Comparison of ENCODE assay signal across 15 cellular contexts in the genomic region with DNA sequence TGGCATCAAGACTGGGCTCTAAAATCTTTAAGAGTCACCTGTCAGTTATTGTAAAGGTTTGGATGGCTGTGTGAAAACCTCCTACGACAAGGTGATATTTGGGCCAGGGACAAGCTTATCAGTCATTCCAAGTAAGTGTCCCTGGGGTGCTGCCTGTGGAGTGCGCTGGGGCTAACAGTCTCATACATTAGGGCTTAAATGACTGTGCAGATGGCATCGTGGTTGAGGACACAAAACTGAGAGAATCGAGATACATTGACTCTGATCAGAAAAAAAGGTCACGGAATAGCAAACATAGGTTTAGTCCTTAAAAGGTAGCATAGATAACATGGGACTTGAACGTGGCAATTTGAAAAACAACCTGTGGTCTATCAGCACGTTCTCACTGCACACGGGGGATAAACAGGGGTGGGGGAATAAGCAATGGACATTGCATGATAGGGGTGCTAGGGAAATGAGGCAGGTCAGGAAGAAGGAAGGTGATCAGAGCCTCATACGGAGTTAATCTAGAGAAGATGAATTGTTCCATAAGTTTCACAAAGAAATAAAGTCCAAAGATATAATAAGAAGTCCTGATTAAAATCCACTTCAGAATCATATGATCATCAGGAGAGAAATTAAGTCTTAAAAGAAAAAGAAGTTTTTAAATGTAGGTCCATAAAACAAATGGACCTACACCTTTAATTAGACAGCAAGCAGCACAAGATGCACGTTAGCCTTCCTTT.
DNase-seq lines count a peak whose midpoint lies in the region; ATAC-seq, FAIRE-seq and TF ChIP-seq lines count a peak whose summit lies in the region.
"Had no signal": no experiment of that assay in that cellular context is flagged by ENCODE, and none has a peak within 500 bp of the region (broad histone marks: within the 10 kb centered on the region; RNA-seq: fewer than 3 reads in every experiment).

No MANE protein-coding gene starts in this region.

- H3K27me3 ChIP-seq in CD4-positive, CD25-positive, alpha-beta regulatory T cell (ENCODE audit: control insufficient read depth, insufficient read depth, low read length) = no peaks in the 10 kb centered on the region

- H3K4me1 Mint-ChIP-seq in CD4-positive, CD25-positive, alpha-beta regulatory T cell = peaks cover 0 to 7% (median 0%) of the 10 kb centered on the region in 4 donors
- peaks cover 8% of the 10 kb centered on the region for H3K4me1 Mint-ChIP-seq in activated naive CD8-positive, alpha-beta T cell treated with anti-CD3 and anti-CD28 coated beads for 36 hours

- peak overlapping the region; percentile 83 to 95 (median 88) for H3K27ac Mint-ChIP-seq in CD4-positive, CD25-positive, alpha-beta regulatory T cell
- peak overlapping the region; percentile 99 for H3K27ac Mint-ChIP-seq in activated naive CD8-positive, alpha-beta T cell treated with anti-CD3 and anti-CD28 coated beads for 36 hours
- H3K27ac Mint-ChIP-seq: CD14-positive monocyte, mesothelial cell of epicardium had no signal

- H3K27me3 Mint-ChIP-seq in CD4-positive, CD25-positive, alpha-beta regulatory T cell = no peaks in the 10 kb centered on the region
- no peaks in the 10 kb centered on the region for H3K27me3 Mint-ChIP-seq in activated naive CD8-positive, alpha-beta T cell treated with anti-CD3 and anti-CD28 coated beads for 36 hours

- no peak for DNase-seq in CD4-positive, CD25-positive, alpha-beta regulatory T cell
- no peak for DNase-seq in activated naive CD8-positive, alpha-beta T cell treated with anti-CD3 and anti-CD28 coated beads for 36 hours
- DNase-seq in A172 (ENCODE audit: low spot score) (no peak), kidney (no peak), activated gamma-delta T cell (lab: John Stamatoyannopoulos, UW) (no peak)
- DNase-seq in effector CD8-positive, alpha-beta T cell (lab: John Stamatoyannopoulos, UW) = no peak
- DNase-seq: NCI-H2171 treated with DMSO at 0.1 percent for 48 hours; stimulated activated CD4-positive, alpha-beta T cell treated with anti-CD3 and anti-CD28 coated beads, Interleukin-2, amount 100 ng/mL, for 48 hours had no signal

- intact Hi-C loops in kidney (cut with DNase I) = no loop called here

- peak overlapping the region; percentile 82 for H3K4me3 ChIP-seq in CD4-positive, CD25-positive, alpha-beta regulatory T cell (ENCODE audit: low read depth, low read length)
- no peak overlapping the region for H3K4me3 ChIP-seq in kidney (ENCODE audit: low read length in 2 of 2)
- H3K4me3 ChIP-seq: prostate gland had no signal

- peaks cover 30% of the 10 kb centered on the region for H3K36me3 Mint-ChIP-seq in CD4-positive, CD25-positive, alpha-beta regulatory T cell
- H3K36me3 Mint-ChIP-seq in activated naive CD8-positive, alpha-beta T cell treated with anti-CD3 and anti-CD28 coated beads for 36 hours = peaks cover 53% of the 10 kb centered on the region
- H3K36me3 Mint-ChIP-seq: CD14-positive monocyte, mesothelial cell of epicardium had no signal

- no peak for FAIRE-seq in kidney (lab: Jason Lieb, UNC)
- FAIRE-seq: RCC 7860, TTC549 had no signal

- peak overlapping the region; percentile 93 to 99 (median 96) for H3K4me3 Mint-ChIP-seq in CD4-positive, CD25-positive, alpha-beta regulatory T cell
- H3K4me3 Mint-ChIP-seq in activated naive CD8-positive, alpha-beta T cell treated with anti-CD3 and anti-CD28 coated beads for 36 hours = peak overlapping the region; percentile 86
- H3K4me3 Mint-ChIP-seq: mesothelial cell of epicardium had no signal

- H3K9ac ChIP-seq in kidney (ENCODE audit: low read length in 2 of 2) = no peak overlapping the region

- TF ChIP-seq CTCF in kidney (IDR thresholded peaks at IDR 0.05; ENCODE audit: borderline replicate concordance, extremely low read depth, insufficient read depth) = no peak

- peaks cover 0 to 3% (median 0%) of the 10 kb centered on the region in 7 donors for H3K9me3 Mint-ChIP-seq in CD4-positive, CD25-positive, alpha-beta regulatory T cell
- H3K9me3 Mint-ChIP-seq in activated naive CD8-positive, alpha-beta T cell treated with anti-CD3 and anti-CD28 coated beads for 36 hours = no peaks in the 10 kb centered on the region
- H3K9me3 Mint-ChIP-seq: CD14-positive monocyte, mesothelial cell of epicardium had no signal

- H3K9me3 ChIP-seq in CD4-positive, CD25-positive, alpha-beta regulatory T cell (ENCODE audit: control insufficient read depth in 2 of 2, low read length in 2 of 2) = no peaks in the 10 kb centered on the region
- no peaks in the 10 kb centered on the region for H3K9me3 ChIP-seq in kidney (ENCODE audit: control insufficient read depth in 1 of 2, low read length in 2 of 2)
- H3K9me3 ChIP-seq: prostate gland had no signal

- peak overlapping the region; percentile 55 for H3K27ac ChIP-seq in CD4-positive, CD25-positive, alpha-beta regulatory T cell (ENCODE audit: insufficient read depth, low read length, poor library complexity, severe bottlenecking)
- no peak overlapping the region for H3K27ac ChIP-seq in kidney (ENCODE audit: low read depth in 2 of 2, low read length in 2 of 2)
- H3K27ac ChIP-seq: prostate gland had no signal

- peaks cover 2% of the 10 kb centered on the region for H3K4me1 ChIP-seq in CD4-positive, CD25-positive, alpha-beta regulatory T cell (ENCODE audit: control insufficient read depth, insufficient read depth, low read length, poor library complexity, severe bottlenecking)
- peaks cover 0 to 2% of the 10 kb centered on the region in 2 donors for H3K4me1 ChIP-seq in kidney (ENCODE audit: control insufficient read depth in 1 of 2, insufficient read depth in 1 of 2, low read depth in 1 of 2, low read length in 2 of 2)
- H3K4me1 ChIP-seq: prostate gland had no signal

- no peaks in the 10 kb centered on the region for H3K36me3 ChIP-seq in CD4-positive, CD25-positive, alpha-beta regulatory T cell (ENCODE audit: control insufficient read depth, insufficient read depth, low read length)
- no peaks in the 10 kb centered on the region for H3K36me3 ChIP-seq in kidney (ENCODE audit: control insufficient read depth in 1 of 2, insufficient read depth in 2 of 2, low read length in 2 of 2)
- H3K36me3 ChIP-seq: prostate gland had no signal

- ATAC-seq in CD4-positive, CD25-positive, alpha-beta regulatory T cell (ENCODE audit: low read depth in 2 of 2) = no peak
- peak; percentile 33 for ATAC-seq in GM18502 (IDR thresholded peaks at IDR 0.05; ENCODE audit: poor library complexity, unreplicated experiment)
- peak; percentile 32 for ATAC-seq in HG03108 (IDR thresholded peaks at IDR 0.05; ENCODE audit: unreplicated experiment)

Comparison
In these comparisons a context has a peak if more than half of its experiments do, and no peak if none do; other contexts are left out.
1. ATAC-seq: peak in GM18502 (single experiment) and HG03108 (single experiment); none in CD4-positive, CD25-positive, alpha-beta regulatory T cell (0 of 2).